Comparison of ENCODE assay signal across 31 cellular contexts in genomic region chr10:124430077-124430476, GRCh38. TPM values are rescaled to one million over a fixed set of nuclear protein-coding genes. Genes with fewer than 3 reads are reported as not detected.
"Had no signal": no experiment of that assay in that cellular context is flagged by ENCODE, and none has a peak within 500 bp of the region (broad histone marks: within the 10 kb centered on the region; RNA-seq: fewer than 3 reads in every experiment).

No MANE protein-coding gene starts in this region.

- H3K36me3 ChIP-seq: stomach, suprapubic skin, thoracic aorta, thyroid gland, tibial artery, tibial nerve, transverse colon, upper lobe of left lung, upper lobe of right lung, uterus, vagina had no signal

- DNase-seq: stimulated activated CD4-positive, alpha-beta T cell treated with anti-CD3 and anti-CD28 coated beads, Interleukin-2, amount 100 ng/mL, for 48 hours; stimulated activated CD4-positive, alpha-beta T cell treated with anti-CD3 and anti-CD28 coated beads, Interleukin-4, amount 100 ng/mL, for 1 hour; stimulated activated CD4-positive, alpha-beta T cell treated with anti-CD3 and anti-CD28 coated beads, Interleukin-4, amount 100 ng/mL, for 24 hours; stimulated activated CD4-positive, alpha-beta T cell treated with anti-CD3 and anti-CD28 coated beads, Interleukin-4, amount 100 ng/mL, for 4 hours; stimulated activated CD8-positive, alpha-beta memory T cell treated with anti-CD3 and anti-CD28 coated beads, Interleukin-4, amount 100 ng/mL, for 48 hours; stimulated activated naive B cell treated with anti-CD40 and anti-IgM and Interleukin-4, amounts not matched to agents 10 μg/mL and 1 μg/mL and 100 μg/mL, for 72 hours; stimulated activated naive CD4-positive, alpha-beta T cell; stimulated activated naive CD4-positive, alpha-beta T cell treated with Interleukin-2 at 50 U/mL for 16 hours; stimulated activated naive CD8-positive, alpha-beta T cell treated with anti-CD3 and anti-CD28 coated beads, Interleukin-15, amount 100 ng/mL, for 72 hours; stimulated activated naive CD8-positive, alpha-beta T cell treated with anti-CD3 and anti-CD28 coated beads, Interleukin-15, Interleukin-2, amounts not matched to agents 100 U/mL and 50 U/mL, for 24 hours; stomach; substantia nigra; testis; thyroid gland; tibial artery; trophoblast cell; upper lobe of left lung; upper lobe of right lung; uterus had no signal

- H3K4me3 ChIP-seq: stomach, suprapubic skin, testis, thoracic aorta, thyroid gland, tibial artery, tibial nerve, transverse colon, upper lobe of left lung, upper lobe of right lung, uterus, vagina had no signal

- H3K27ac Mint-ChIP-seq: stimulated activated effector memory CD8-positive, alpha-beta T cell treated with anti-CD3 and anti-CD28 coated beads, Interleukin-12 subunit alpha, Interleukin-12 subunit beta, amount 100 ng/mL, for 72 hours; stimulated activated memory B cell treated with anti-CD40 and anti-IgM and Interleukin-4, amounts not matched to agents 10 μg/mL and 1 μg/mL and 100 μg/mL, for 72 hours; stimulated activated naive B cell treated with anti-CD40 and anti-IgM and Interleukin-4, amounts not matched to agents 10 μg/mL and 1 μg/mL and 100 μg/mL, for 72 hours; stimulated activated naive CD8-positive, alpha-beta T cell treated with anti-CD3 and anti-CD28 coated beads, Interleukin-15, amount 100 ng/mL, for 72 hours; stimulated activated naive CD8-positive, alpha-beta T cell treated with anti-CD3 and anti-CD28 coated beads, Interleukin-15, Interleukin-2, amounts not matched to agents 100 ng/mL and 50 ng/mL, for 24 hours; type B pancreatic cell had no signal

- ATAC-seq: stimulated activated effector memory CD8-positive, alpha-beta T cell treated with anti-CD3 and anti-CD28 coated beads, Interleukin-12 subunit alpha, Interleukin-12 subunit beta, amount 100 ng/mL, for 72 hours; stimulated activated memory B cell treated with anti-CD40 and anti-IgM and Interleukin-4, amounts not matched to agents 10 μg/mL and 1 μg/mL and 100 μg/mL, for 72 hours; stimulated activated naive B cell treated with anti-CD40 and anti-IgM and Interleukin-4, amounts not matched to agents 10 μg/mL and 1 μg/mL and 100 μg/mL, for 72 hours; stimulated activated naive CD8-positive, alpha-beta T cell treated with anti-CD3 and anti-CD28 coated beads, Interleukin-15, amount 100 ng/mL, for 72 hours; stimulated activated naive CD8-positive, alpha-beta T cell treated with anti-CD3 and anti-CD28 coated beads, Interleukin-15, Interleukin-2, amounts not matched to agents 100 U/mL and 50 U/mL, for 24 hours; upper lobe of right lung had no signal

- H3K9me3 Mint-ChIP-seq: stimulated activated effector memory CD8-positive, alpha-beta T cell treated with anti-CD3 and anti-CD28 coated beads, Interleukin-12 subunit alpha, Interleukin-12 subunit beta, amount 100 ng/mL, for 72 hours; stimulated activated memory B cell treated with anti-CD40 and anti-IgM and Interleukin-4, amounts not matched to agents 10 μg/mL and 1 μg/mL and 100 μg/mL, for 72 hours; stimulated activated naive B cell treated with anti-CD40 and anti-IgM and Interleukin-4, amounts not matched to agents 10 μg/mL and 1 μg/mL and 100 μg/mL, for 72 hours; stimulated activated naive CD8-positive, alpha-beta T cell treated with anti-CD3 and anti-CD28 coated beads, Interleukin-15, amount 100 ng/mL, for 72 hours; stimulated activated naive CD8-positive, alpha-beta T cell treated with anti-CD3 and anti-CD28 coated beads, Interleukin-15, Interleukin-2, amounts not matched to agents 100 ng/mL and 50 ng/mL, for 24 hours; type B pancreatic cell had no signal

- H3K27me3 ChIP-seq: suprapubic skin, testis, thyroid gland, upper lobe of left lung, uterus, vagina had no signal

- H3K9me3 ChIP-seq: stomach, suprapubic skin, testis, thoracic aorta, thyroid gland, tibial artery, tibial nerve, transverse colon, upper lobe of left lung, upper lobe of right lung, uterus, vagina had no signal

- H3K4me3 Mint-ChIP-seq: stimulated activated effector memory CD8-positive, alpha-beta T cell treated with anti-CD3 and anti-CD28 coated beads, Interleukin-12 subunit alpha, Interleukin-12 subunit beta, amount 100 ng/mL, for 72 hours; stimulated activated memory B cell treated with anti-CD40 and anti-IgM and Interleukin-4, amounts not matched to agents 10 μg/mL and 1 μg/mL and 100 μg/mL, for 72 hours; stimulated activated naive B cell treated with anti-CD40 and anti-IgM and Interleukin-4, amounts not matched to agents 10 μg/mL and 1 μg/mL and 100 μg/mL, for 72 hours; stimulated activated naive CD8-positive, alpha-beta T cell treated with anti-CD3 and anti-CD28 coated beads, Interleukin-15, amount 100 ng/mL, for 72 hours; stimulated activated naive CD8-positive, alpha-beta T cell treated with anti-CD3 and anti-CD28 coated beads, Interleukin-15, Interleukin-2, amounts not matched to agents 100 ng/mL and 50 ng/mL, for 24 hours; type B pancreatic cell had no signal

- H3K27ac ChIP-seq: stomach, suprapubic skin, testis, thoracic aorta, thyroid gland, tibial artery, tibial nerve, transverse colon, upper lobe of left lung, upper lobe of right lung, uterus, vagina had no signal

- H3K4me1 Mint-ChIP-seq: stimulated activated effector memory CD8-positive, alpha-beta T cell treated with anti-CD3 and anti-CD28 coated beads, Interleukin-12 subunit alpha, Interleukin-12 subunit beta, amount 100 ng/mL, for 72 hours; stimulated activated memory B cell treated with anti-CD40 and anti-IgM and Interleukin-4, amounts not matched to agents 10 μg/mL and 1 μg/mL and 100 μg/mL, for 72 hours; stimulated activated naive B cell treated with anti-CD40 and anti-IgM and Interleukin-4, amounts not matched to agents 10 μg/mL and 1 μg/mL and 100 μg/mL, for 72 hours; stimulated activated naive CD8-positive, alpha-beta T cell treated with anti-CD3 and anti-CD28 coated beads, Interleukin-15, amount 100 ng/mL, for 72 hours had no signal

- H3K4me1 ChIP-seq: stomach, suprapubic skin, testis, thyroid gland, tibial artery, tibial nerve, upper lobe of left lung, upper lobe of right lung, uterus had no signal

- H3K36me3 Mint-ChIP-seq: stimulated activated effector memory CD8-positive, alpha-beta T cell treated with anti-CD3 and anti-CD28 coated beads, Interleukin-12 subunit alpha, Interleukin-12 subunit beta, amount 100 ng/mL, for 72 hours; stimulated activated memory B cell treated with anti-CD40 and anti-IgM and Interleukin-4, amounts not matched to agents 10 μg/mL and 1 μg/mL and 100 μg/mL, for 72 hours; stimulated activated naive B cell treated with anti-CD40 and anti-IgM and Interleukin-4, amounts not matched to agents 10 μg/mL and 1 μg/mL and 100 μg/mL, for 72 hours; type B pancreatic cell had no signal

RNA-seq across cellular contexts. Expression of gene NKX1-2, which starts 19.8 kb away (rescaled TPM):
- total RNA-seq: stomach, subcutaneous adipose tissue, thoracic aorta, thyroid gland, tibial nerve, transverse colon, upper lobe of right lung, ureter, urinary bladder, uterus had no signal
- polyA plus RNA-seq: urinary bladder had no signal
